1 cellular context compared by ENCODE assay signal in the genomic region with DNA sequence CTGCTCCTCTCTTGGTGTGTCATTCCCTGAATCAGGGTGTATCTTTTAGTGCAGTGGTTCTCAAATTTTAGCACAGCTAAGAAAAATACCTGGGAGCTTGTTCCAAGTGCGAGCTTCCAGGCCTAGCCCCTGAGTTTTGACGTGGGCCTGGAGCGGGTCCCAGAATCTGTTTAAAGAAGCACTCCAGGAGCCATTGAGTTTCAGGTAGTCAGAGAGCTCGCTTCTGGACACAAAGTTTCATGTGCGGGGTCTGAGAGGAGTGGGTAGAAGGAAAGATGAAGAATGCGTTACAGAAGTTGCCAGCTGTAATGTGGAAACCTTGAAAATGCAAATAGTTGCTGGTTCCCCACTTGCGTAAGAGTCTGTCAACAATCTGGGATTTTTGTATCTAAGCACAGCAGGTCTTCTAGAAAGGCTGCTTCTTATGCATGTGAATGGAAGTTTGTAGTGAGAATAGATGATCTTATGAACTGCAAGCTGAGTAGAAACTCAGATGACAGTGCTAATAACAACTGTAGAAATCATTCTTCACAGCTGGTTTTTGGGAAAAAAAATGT.
TF ChIP-seq lines count a peak whose summit lies in the region.

No MANE protein-coding gene starts in this region.

TF ChIP-seq in endothelial cell of umbilical vein, 7 proteins besides CTCF, POLR2A, EP300 and RAD21 (continued from another document):
- no peak for TF ChIP-seq MYC (IDR thresholded peaks at IDR 0.05; ENCODE audit: low read depth, low read length)
